1 cellular context compared by ENCODE assay signal in genomic region chr16:12318661-12319463, GRCh38.
TF ChIP-seq lines count a peak whose summit lies in the region.

No MANE protein-coding gene starts in this region.

TF ChIP-seq in K562, 482 proteins besides CTCF, POLR2A, EP300 and RAD21 (continued from another document):
- TF ChIP-seq PATZ1 (CRISPR knock-in tag; IDR thresholded peaks at IDR 0.05; ENCODE audit: borderline replicate concordance) (no peak), MBD1 (CRISPR knock-in tag; IDR thresholded peaks at IDR 0.05) (no peak), HOMEZ (CRISPR knock-in tag; IDR thresholded peaks at IDR 0.05) (no peak), GTF3C2 (IDR thresholded peaks at IDR 0.05; ENCODE audit: borderline replicate concordance, extremely low read depth, insufficient read length) (no peak), HIVEP1 (CRISPR knock-in tag; IDR thresholded peaks at IDR 0.05) (no peak), FOXO4 (CRISPR knock-in tag; IDR thresholded peaks at IDR 0.05) (no peak), ZNF316 (IDR thresholded peaks at IDR 0.05) (no peak)
